In the genomic region with DNA sequence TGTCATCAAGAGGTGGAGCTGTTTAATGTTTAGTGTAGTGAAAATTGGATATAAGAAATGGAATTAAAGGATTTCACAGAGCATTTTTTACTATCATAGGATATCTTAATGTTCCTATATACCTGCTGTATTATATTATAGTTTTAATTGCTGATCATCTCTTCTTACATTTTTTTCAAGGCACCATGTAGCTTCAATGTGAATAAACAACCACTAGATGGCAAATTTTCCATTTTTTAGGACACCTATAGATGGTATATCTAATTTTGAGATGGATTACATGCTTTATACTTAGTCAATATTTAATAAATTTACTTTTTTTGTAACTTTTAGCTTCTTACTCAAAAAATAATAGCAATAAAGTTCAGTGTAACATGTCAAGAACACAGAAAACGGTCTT, we compare ENCODE assay signal across 13 cellular contexts. TPM values are rescaled to one million over a fixed set of nuclear protein-coding genes. Genes with fewer than 3 reads are reported as not detected.
DNase-seq lines count a peak whose midpoint lies in the region; ATAC-seq, FAIRE-seq and TF ChIP-seq lines count a peak whose summit lies in the region.
"Had no signal": no experiment of that assay in that cellular context is flagged by ENCODE, and none has a peak within 500 bp of the region (broad histone marks: within the 10 kb centered on the region; RNA-seq: fewer than 3 reads in every experiment).

No MANE protein-coding gene starts in this region.

- H3K4me2 ChIP-seq in mammary epithelial cell (ENCODE audit: insufficient read depth, low read depth, low read length), result no peak overlapping the region
- H3K4me2 ChIP-seq: BLaER1 treated with 17β-estradiol and CSF1 and Interleukin-3, amounts not matched to agents 10 nM and 100 nM had no signal

- H4K20me1 ChIP-seq in mammary epithelial cell (ENCODE audit: insufficient read depth, low read length), result no peaks in the 10 kb centered on the region
- H4K20me1 ChIP-seq: BLaER1 treated with 17β-estradiol and CSF1 and Interleukin-3, amounts not matched to agents 10 nM and 100 nM had no signal

- H3K27ac ChIP-seq in mammary epithelial cell (ENCODE audit: insufficient read depth, low read depth, low read length) (no peak overlapping the region), stomach (no peak overlapping the region)
- H3K27ac ChIP-seq: BLaER1 treated with 17β-estradiol and CSF1 and Interleukin-3, amounts not matched to agents 10 nM and 100 nM; upper lobe of left lung had no signal

- CTCF ChIA-PET in mammary epithelial cell (lab: Charles Lee; ENCODE audit: low non-redundant PET), result interaction anchor here (0.6 to 0.7 kb wide), 2 partner anchors 206 to 212 kb away, joined by 3 to 5 read pairs; no protein-coding TSS in a partner anchor

- TF ChIP-seq POLR2A in stomach (IDR thresholded peaks at IDR 0.05), result no peak
- no peak for TF ChIP-seq POLR2A in GM12891 (IDR thresholded peaks at IDR 0.05; ENCODE audit: low read depth, low read length)

- H3K9me3 ChIP-seq in mammary epithelial cell (replicated peaks; ENCODE audit: insufficient read depth, low read length) (no peaks in the 10 kb centered on the region), stomach (no peaks in the 10 kb centered on the region)
- H3K9me3 ChIP-seq: BLaER1 treated with 17β-estradiol and CSF1 and Interleukin-3, amounts not matched to agents 10 nM and 100 nM; upper lobe of left lung had no signal

- no peak for TF ChIP-seq EP300 in stomach (IDR thresholded peaks at IDR 0.05)

- ATAC-seq in GM21723 (IDR thresholded peaks at IDR 0.05; ENCODE audit: unreplicated experiment), result no peak
- no peak for ATAC-seq in stimulated activated effector memory CD8-positive, alpha-beta T cell treated with anti-CD3 and anti-CD28 coated beads, Interleukin-12 subunit alpha, Interleukin-12 subunit beta, amount 100 ng/mL, for 72 hours
- ATAC-seq: activated naive CD4-positive, alpha-beta T cell treated with anti-CD3 and anti-CD28 coated beads, Interleukin-2, amount 50 U/mL, for 72 hours had no signal

- H3K27ac Mint-ChIP-seq in stimulated activated effector memory CD8-positive, alpha-beta T cell treated with anti-CD3 and anti-CD28 coated beads, Interleukin-12 subunit alpha, Interleukin-12 subunit beta, amount 100 ng/mL, for 72 hours, result no peak overlapping the region
- H3K27ac Mint-ChIP-seq: activated naive CD4-positive, alpha-beta T cell treated with anti-CD3 and anti-CD28 coated beads, Interleukin-2, amount 50 U/mL, for 72 hours had no signal

- DNase-seq in NCI-H82 (lab: John Stamatoyannopoulos, UW) (peak; percentile 57), NCI-H82 treated with DMSO at 0.1 percent for 48 hours (lab: John Stamatoyannopoulos, UW; ENCODE audit: unreplicated experiment) (no peak), NCI-H1417 (lab: John Stamatoyannopoulos, UW) (peak in 2 of 3 experiments; percentile 10 to 68), mammary epithelial cell (no peak), stomach (no peak), GM12891 (ENCODE audit: insufficient read length, low spot score) (no peak)
- DNase-seq in stimulated activated effector memory CD8-positive, alpha-beta T cell treated with anti-CD3 and anti-CD28 coated beads, Interleukin-12 subunit alpha, Interleukin-12 subunit beta, amount 100 ng/mL, for 72 hours (ENCODE audit: low spot score in 2 of 2), result no peak
- DNase-seq: NCI-H1694; stimulated activated CD4-positive, alpha-beta T cell treated with anti-CD3 and anti-CD28 coated beads, Interleukin-4, amount 100 ng/mL, for 24 hours; upper lobe of left lung had no signal

- H3K4me1 Mint-ChIP-seq in stimulated activated effector memory CD8-positive, alpha-beta T cell treated with anti-CD3 and anti-CD28 coated beads, Interleukin-12 subunit alpha, Interleukin-12 subunit beta, amount 100 ng/mL, for 72 hours, result no peaks in the 10 kb centered on the region

- no peak for FAIRE-seq in GM12891 (lab: Jason Lieb, UNC)

- H3K4me1 ChIP-seq in mammary epithelial cell (ENCODE audit: insufficient read depth, low read length) (no peaks in the 10 kb centered on the region), stomach (no peaks in the 10 kb centered on the region)
- H3K4me1 ChIP-seq: BLaER1 treated with 17β-estradiol and CSF1 and Interleukin-3, amounts not matched to agents 10 nM and 100 nM; upper lobe of left lung had no signal

- TF ChIP-seq CTCF in mammary epithelial cell (conservative IDR thresholded peaks at IDR 0.05 in 1 of 2, IDR thresholded peaks at IDR 0.05 in 1 of 2; ENCODE audit: extremely low read depth in 1 of 2, insufficient read depth in 1 of 2, low read depth in 1 of 2, low read length in 2 of 2), result peak; percentile 32 to 56
- peak in 4 of 7 experiments; percentile 11 to 20 (median 18) for TF ChIP-seq CTCF in stomach (IDR thresholded peaks at IDR 0.05)

- intact Hi-C loops in mammary epithelial cell (cut with micrococcal nuclease) (loop anchor here (1.0 to 5.0 kb wide), 2 partner anchors 212 to 469 kb away; no protein-coding TSS in a partner anchor), stomach (cut with DNase I; ENCODE audit: low total_unique reads) (no loop called here)

- no peak overlapping the region for H3K9ac ChIP-seq in mammary epithelial cell (ENCODE audit: insufficient read depth, low read length)
- H3K9ac ChIP-seq: BLaER1 treated with 17β-estradiol and CSF1 and Interleukin-3, amounts not matched to agents 10 nM and 100 nM had no signal

- in situ Hi-C loops in mammary epithelial cell (cut with MboI; ENCODE audit: low sequenced_read_pairs in 2 of 2), result loop anchor here (10.0 kb wide), 1 partner anchor 216 kb away; no protein-coding TSS in a partner anchor

- no peaks in the 10 kb centered on the region for H3K36me3 ChIP-seq in mammary epithelial cell (ENCODE audit: insufficient read depth, low read length)
- H3K36me3 ChIP-seq in stomach, result no peaks in the 10 kb centered on the region
- H3K36me3 ChIP-seq: BLaER1 treated with 17β-estradiol and CSF1 and Interleukin-3, amounts not matched to agents 10 nM and 100 nM; upper lobe of left lung had no signal

- no peaks in the 10 kb centered on the region for H3K79me2 ChIP-seq in mammary epithelial cell (ENCODE audit: insufficient read depth, low read length)

- BruUV-seq in mammary epithelial cell (replicated peaks; lab: Mats Ljungman, UMichigan), result no TSS peak

- no peak overlapping the region for H3K4me3 Mint-ChIP-seq in stimulated activated effector memory CD8-positive, alpha-beta T cell treated with anti-CD3 and anti-CD28 coated beads, Interleukin-12 subunit alpha, Interleukin-12 subunit beta, amount 100 ng/mL, for 72 hours

- dilution Hi-C loops in mammary epithelial cell (cut with HindIII; ENCODE audit: low sequenced_read_pairs), result no loop called here

- H3K36me3 Mint-ChIP-seq in stimulated activated effector memory CD8-positive, alpha-beta T cell treated with anti-CD3 and anti-CD28 coated beads, Interleukin-12 subunit alpha, Interleukin-12 subunit beta, amount 100 ng/mL, for 72 hours, result no peaks in the 10 kb centered on the region
- H3K36me3 Mint-ChIP-seq: activated naive CD4-positive, alpha-beta T cell treated with anti-CD3 and anti-CD28 coated beads, Interleukin-2, amount 50 U/mL, for 72 hours had no signal

- H3K9me3 Mint-ChIP-seq in stimulated activated effector memory CD8-positive, alpha-beta T cell treated with anti-CD3 and anti-CD28 coated beads, Interleukin-12 subunit alpha, Interleukin-12 subunit beta, amount 100 ng/mL, for 72 hours, result peaks cover 11% of the 10 kb centered on the region

- WGBS in mammary epithelial cell (ENCODE audit: low coverage, missing lambda C conversion rate), result 17% methylated on average over 1 of the region's 1 CpG
- WGBS in stomach, 5 donors, result 45 to 53% (median 50%) methylated on average over 1 of the region's 1 CpG

- H2AFZ ChIP-seq in mammary epithelial cell (ENCODE audit: low read depth, low read length), result no peak overlapping the region

- H3K4me3 ChIP-seq in mammary epithelial cell (replicated peaks in 1 of 3; ENCODE audit: insufficient read depth in 1 of 3, low read depth in 2 of 3, low read length in 3 of 3), result no peak overlapping the region
- no peak overlapping the region for H3K4me3 ChIP-seq in stomach
- H3K4me3 ChIP-seq: BLaER1 treated with 17β-estradiol and CSF1 and Interleukin-3, amounts not matched to agents 10 nM and 100 nM; upper lobe of left lung had no signal

- H3K27me3 ChIP-seq in mammary epithelial cell (ENCODE audit: insufficient read depth, low read length) (peaks cover 3% of the 10 kb centered on the region), stomach (no peaks in the 10 kb centered on the region)
- H3K27me3 ChIP-seq: BLaER1 treated with 17β-estradiol and CSF1 and Interleukin-3, amounts not matched to agents 10 nM and 100 nM; upper lobe of left lung had no signal

TF ChIP-seq in GM12891, 5 proteins besides CTCF, POLR2A, EP300 and RAD21:
- TF ChIP-seq POU2F2 (IDR thresholded peaks at IDR 0.05; ENCODE audit: low read depth, low read length) (no peak), TAF1 (IDR thresholded peaks at IDR 0.05; ENCODE audit: low read depth, low read length) (no peak), PAX5 (IDR thresholded peaks at IDR 0.05; ENCODE audit: insufficient read depth, low read length, severe bottlenecking) (no peak), SPI1 (IDR thresholded peaks at IDR 0.05; ENCODE audit: low read depth, low read length) (no peak), POLR2AphosphoS5 (IDR thresholded peaks at IDR 0.05; ENCODE audit: low read depth, low read length) (no peak)

RNA-seq across cellular contexts. Expression of gene ATXN8OS, which starts 9.0 kb away (rescaled TPM):
- total RNA-seq in mammary epithelial cell (not detected), stomach (not detected)
- polyA plus RNA-seq in mammary epithelial cell (not detected), stomach (not detected)
- not detected for polyA minus RNA-seq in mammary epithelial cell
- not detected for polyA plus RNA-seq in GM12891 (2012; ENCODE audit: low read depth, missing spikeins)
- total RNA-seq: activated naive CD4-positive, alpha-beta T cell treated with anti-CD3 and anti-CD28 coated beads, Interleukin-2, amount 50 U/mL, for 72 hours; upper lobe of left lung had no signal

RNA-seq across cellular contexts. Expression of gene KLHL1, which starts 9.6 kb away (rescaled TPM):
- total RNA-seq in mammary epithelial cell, result not detected
- not detected for polyA plus RNA-seq in mammary epithelial cell
- polyA minus RNA-seq in mammary epithelial cell, result not detected
- under 1 TPM in 3 of 5 donors, not detected in 2; 0.14 to 0.45 (median 0.37) TPM for total RNA-seq in stomach
- polyA plus RNA-seq in stomach, result not detected
- polyA plus RNA-seq in GM12891 (2012; ENCODE audit: low read depth, missing spikeins), result not detected
- total RNA-seq: activated naive CD4-positive, alpha-beta T cell treated with anti-CD3 and anti-CD28 coated beads, Interleukin-2, amount 50 U/mL, for 72 hours; upper lobe of left lung had no signal

Comparison
In these comparisons a context has a peak if more than half of its experiments do, and no peak if none do; other contexts are left out.
1. DNase-seq: peak in NCI-H82 (single experiment) and NCI-H1417 (2 of 3); none in NCI-H82 treated with DMSO at 0.1 percent for 48 hours (single experiment), mammary epithelial cell (single experiment), stomach (single experiment), GM12891 (single experiment) and stimulated activated effector memory CD8-positive, alpha-beta T cell treated with anti-CD3 and anti-CD28 coated beads, Interleukin-12 subunit alpha, Interleukin-12 subunit beta, amount 100 ng/mL, for 72 hours (0 of 2).